31 cellular contexts compared by ENCODE assay signal in the genomic region with DNA sequence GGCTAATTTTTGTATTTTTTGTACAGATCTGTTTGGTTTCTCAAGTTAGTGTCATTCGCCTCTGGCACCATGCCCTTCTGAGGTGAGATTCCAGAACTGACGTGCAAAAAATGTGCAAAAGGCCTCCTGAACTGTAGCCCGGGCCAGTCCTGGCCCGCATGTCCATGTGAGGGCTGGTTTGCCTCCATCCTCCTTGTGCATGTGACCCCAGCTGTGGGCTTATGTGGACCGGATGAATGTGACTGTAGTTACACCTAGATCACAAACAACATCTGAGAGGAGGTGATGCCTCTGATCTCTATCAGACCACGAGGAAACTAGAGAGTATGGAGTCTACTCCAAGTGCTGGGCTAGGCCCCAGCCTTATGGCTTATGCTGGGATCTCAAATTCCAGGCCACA.
"Had no signal": no experiment of that assay in that cellular context is flagged by ENCODE, and none has a peak within 500 bp of the region (broad histone marks: within the 10 kb centered on the region; RNA-seq: fewer than 3 reads in every experiment).

No MANE protein-coding gene starts in this region.

- H3K4me3 Mint-ChIP-seq: activated B cell treated with CpG ODN at 0.5 μM for 24 hours; activated CD4-positive, alpha-beta T cell treated with anti-CD3 and anti-CD28 coated beads, Interleukin-2, amount 10 ng/mL, durations not matched to agents 24 days and 14 days; activated CD8-positive, alpha-beta T cell treated with anti-CD3 and anti-CD28 coated beads for 36 hours; activated naive CD4-positive, alpha-beta T cell treated with anti-CD3 and anti-CD28 coated beads for 36 hours; activated naive CD4-positive, alpha-beta T cell treated with anti-CD3 and anti-CD28 coated beads, Interleukin-2, amount 50 U/mL, for 24 hours; activated naive CD8-positive, alpha-beta T cell; activated naive CD8-positive, alpha-beta T cell treated with anti-CD3 and anti-CD28 coated beads, Interleukin-2, amount 50 U/mL, for 24 hours; activated T-cell treated with anti-CD3 and anti-CD28 coated beads, Interleukin-2, amount 50 U/mL, for 4 hours; activated T-cell treated with anti-CD3 and anti-CD28 coated beads, Interleukin-2, amount 50 U/mL, for 72 hours; activated T-helper 1 cell treated with anti-CD3 and anti-CD28 coated beads, Interleukin-12 subunit alpha, Interleukin-12 subunit beta, Interleukin-2, Interleukin-4 antibody, amounts not matched to agents 30 ng/mL and 10 ng/mL and 1 ng/mL, durations not matched to agents 14 hours and 24 hours and 36 hours; activated T-helper 17 cell treated with anti-CD3 and anti-CD28 coated beads, Interleukin-2, amount 50 U/mL, for 72 hours; brain; T-cell; T-helper 17 cell had no signal

- H3K36me3 ChIP-seq: ascending aorta, cardiac muscle cell had no signal

- H3K27ac ChIP-seq: ascending aorta, cardiac muscle cell, VCaP had no signal

- DNase-seq: activated B cell treated with CpG ODN at 0.5 μM for 24 hours; activated CD4-positive, alpha-beta T cell treated with anti-CD3 and anti-CD28 coated beads for 4 hours; activated CD4-positive, alpha-beta T cell treated with anti-CD3 and anti-CD28 coated beads, Interleukin-2, amount 10 ng/mL, durations not matched to agents 24 days and 14 days; activated CD4-positive, alpha-beta T cell treated with anti-CD3 and anti-CD28 coated beads, Interleukin-2, amount 50 U/mL, for 1 hour; activated CD4-positive, alpha-beta T cell treated with anti-CD3 and anti-CD28 coated beads, Interleukin-2, amount 50 U/mL, for 4 hours; activated CD4-positive, CD25-positive, alpha-beta regulatory T cell treated with anti-CD3 and anti-CD28 coated beads, Interleukin-2, amount 50 U/mL, for 72 hours; activated CD8-positive, alpha-beta memory T cell treated with anti-CD3 and anti-CD28 coated beads, Interleukin-2, amount 50 U/mL, for 4 hours; activated CD8-positive, alpha-beta T cell treated with anti-CD3 and anti-CD28 coated beads for 36 hours; activated effector memory CD4-positive, alpha-beta T cell treated with anti-CD3 and anti-CD28 coated beads, Interleukin-2, amount 50 U/mL, for 16 hours; activated gamma-delta T cell treated with Interleukin-2 at 50 U/mL for 16 hours; activated naive CD4-positive, alpha-beta T cell; activated naive CD4-positive, alpha-beta T cell treated with anti-CD3 and anti-CD28 coated beads for 36 hours; activated naive CD8-positive, alpha-beta T cell treated with anti-CD3 and anti-CD28 coated beads, Interleukin-2, amount 50 U/mL, for 24 hours; activated T-cell treated with anti-CD3 and anti-CD28 coated beads for 4 hours; activated T-cell treated with anti-CD3 and anti-CD28 coated beads, Interleukin-2, amount 50 U/mL, for 1 hour; activated T-cell treated with anti-CD3 and anti-CD28 coated beads, Interleukin-2, amount 50 U/mL, for 4 hours; activated T-cell treated with anti-CD3 and anti-CD28 coated beads, Interleukin-2, amount 50 U/mL, for 72 hours; amygdala; anterior cingulate cortex; central memory CD4-positive, alpha-beta T cell; T-cell; T-helper 17 cell; T1000 had no signal

- H3K27me3 ChIP-seq: ascending aorta, cardiac muscle cell had no signal

- H3K9me3 Mint-ChIP-seq: activated B cell treated with CpG ODN at 0.5 μM for 24 hours; activated CD4-positive, alpha-beta T cell treated with anti-CD3 and anti-CD28 coated beads, Interleukin-2, amount 10 ng/mL, durations not matched to agents 24 days and 14 days; activated CD8-positive, alpha-beta T cell treated with anti-CD3 and anti-CD28 coated beads for 36 hours; activated naive CD4-positive, alpha-beta T cell treated with anti-CD3 and anti-CD28 coated beads for 36 hours; activated naive CD4-positive, alpha-beta T cell treated with anti-CD3 and anti-CD28 coated beads, Interleukin-2, amount 50 U/mL, for 24 hours; activated naive CD8-positive, alpha-beta T cell treated with anti-CD3 and anti-CD28 coated beads, Interleukin-2, amount 50 U/mL, for 24 hours; activated T-cell treated with anti-CD3 and anti-CD28 coated beads, Interleukin-2, amount 50 U/mL, for 4 hours; activated T-helper 1 cell treated with anti-CD3 and anti-CD28 coated beads, Interleukin-12 subunit alpha, Interleukin-12 subunit beta, Interleukin-2, Interleukin-4 antibody, amounts not matched to agents 30 ng/mL and 10 ng/mL and 1 ng/mL, durations not matched to agents 14 hours and 24 hours and 36 hours; activated T-helper 17 cell treated with anti-CD3 and anti-CD28 coated beads, Interleukin-2, amount 50 U/mL, for 72 hours; brain; T-cell had no signal

- H3K9me3 ChIP-seq: ascending aorta had no signal

- H3K27me3 Mint-ChIP-seq: activated B cell treated with CpG ODN at 0.5 μM for 24 hours; activated CD4-positive, alpha-beta T cell treated with anti-CD3 and anti-CD28 coated beads, Interleukin-2, amount 10 ng/mL, durations not matched to agents 24 days and 14 days; activated CD8-positive, alpha-beta T cell treated with anti-CD3 and anti-CD28 coated beads for 36 hours; activated naive CD4-positive, alpha-beta T cell treated with anti-CD3 and anti-CD28 coated beads, Interleukin-2, amount 50 U/mL, for 24 hours; activated naive CD8-positive, alpha-beta T cell; activated naive CD8-positive, alpha-beta T cell treated with anti-CD3 and anti-CD28 coated beads, Interleukin-2, amount 50 U/mL, for 24 hours; activated T-helper 17 cell treated with anti-CD3 and anti-CD28 coated beads, Interleukin-2, amount 50 U/mL, for 72 hours; brain; T-cell; T-helper 17 cell had no signal

- H3K4me3 ChIP-seq: ascending aorta, cardiac muscle cell had no signal

- H3K27ac Mint-ChIP-seq: activated B cell treated with CpG ODN at 0.5 μM for 24 hours; activated CD4-positive, alpha-beta T cell treated with anti-CD3 and anti-CD28 coated beads, Interleukin-2, amount 10 ng/mL, durations not matched to agents 24 days and 14 days; activated CD8-positive, alpha-beta T cell treated with anti-CD3 and anti-CD28 coated beads for 36 hours; activated naive CD4-positive, alpha-beta T cell treated with anti-CD3 and anti-CD28 coated beads for 36 hours; activated naive CD4-positive, alpha-beta T cell treated with anti-CD3 and anti-CD28 coated beads, Interleukin-2, amount 50 U/mL, for 24 hours; activated naive CD8-positive, alpha-beta T cell; activated naive CD8-positive, alpha-beta T cell treated with anti-CD3 and anti-CD28 coated beads, Interleukin-2, amount 50 U/mL, for 24 hours; activated T-cell treated with anti-CD3 and anti-CD28 coated beads, Interleukin-2, amount 50 U/mL, for 72 hours; activated T-helper 1 cell treated with anti-CD3 and anti-CD28 coated beads, Interleukin-12 subunit alpha, Interleukin-12 subunit beta, Interleukin-2, Interleukin-4 antibody, amounts not matched to agents 30 ng/mL and 10 ng/mL and 1 ng/mL, durations not matched to agents 14 hours and 24 hours and 36 hours; activated T-helper 17 cell treated with anti-CD3 and anti-CD28 coated beads, Interleukin-2, amount 50 U/mL, for 72 hours; brain; T-cell; T-helper 17 cell had no signal

- ATAC-seq: activated CD8-positive, alpha-beta T cell treated with anti-CD3 and anti-CD28 coated beads for 36 hours; activated naive CD8-positive, alpha-beta T cell treated with anti-CD3 and anti-CD28 coated beads, Interleukin-2, amount 50 U/mL, for 24 hours; activated T-cell treated with anti-CD3 and anti-CD28 coated beads, Interleukin-2, amount 50 U/mL, for 4 hours; activated T-cell treated with anti-CD3 and anti-CD28 coated beads, Interleukin-2, amount 50 U/mL, for 72 hours; activated T-helper 17 cell treated with anti-CD3 and anti-CD28 coated beads, Interleukin-2, amount 50 U/mL, for 72 hours; T-cell; T-helper 17 cell had no signal
